In genomic region chr3:187209501-187209900, GRCh38 we compare ENCODE assay signal across 28 cellular contexts. TPM values are rescaled to one million over a fixed set of nuclear protein-coding genes. Genes with fewer than 3 reads are reported as not detected.
DNase-seq lines count a peak whose midpoint lies in the region; FAIRE-seq and TF ChIP-seq lines count a peak whose summit lies in the region.
"Had no signal": no experiment of that assay in that cellular context is flagged by ENCODE, and none has a peak within 500 bp of the region (broad histone marks: within the 10 kb centered on the region; RNA-seq: fewer than 3 reads in every experiment).

No MANE protein-coding gene starts in this region.

- DNase-seq in COLO829 (ENCODE audit: low spot score) (peak; percentile 48), SK-N-MC (ENCODE audit: low read depth, low spot score) (no peak), fibroblast of gingiva (ENCODE audit: low read depth) (peak; percentile 78), superior temporal gyrus (ENCODE audit: extremely low spot score) (peak; percentile 45), UCSD-AML1 (lab: John Stamatoyannopoulos, UW; ENCODE audit: unreplicated experiment) (no peak), GOT3 (lab: John Stamatoyannopoulos, UW) (no peak), GM12892 (ENCODE audit: insufficient read length) (no peak), activated gamma-delta T cell treated with Interleukin-2 at 50 U/mL for 16 hours (no peak)
- DNase-seq: activated gamma-delta T cell; activated T-cell treated with anti-CD3 and anti-CD28 coated beads, Interleukin-2, amount 50 U/mL, for 1 hour; COR-L47; DMS79 treated with DMSO at 0.1 percent for 48 hours; effector memory CD4-positive, alpha-beta T cell; erythroblast; hypothalamus; immature natural killer cell; NCI-H1092 treated with DMSO at 0.1 percent for 48 hours; NCI-H187; NCI-H2171 treated with DMSO at 0.1 percent for 48 hours; NCI-H524; stimulated activated CD4-positive, alpha-beta T cell treated with anti-CD3 and anti-CD28 coated beads, Interleukin-1b, Interleukin-23, amount 100 ng/mL, for 48 hours; upper lobe of left lung had no signal

- no peaks in the 10 kb centered on the region for H3K36me3 ChIP-seq in SK-N-MC (ENCODE audit: insufficient read depth, low read length)
- H3K36me3 ChIP-seq: BLaER1 treated with 17β-estradiol and CSF1 and Interleukin-3, amounts not matched to agents 10 nM and 100 nM; upper lobe of left lung had no signal

- TF ChIP-seq POLR2A in GM12892 (IDR thresholded peaks at IDR 0.05; ENCODE audit: low read depth, low read length) = no peak

- H3K4me3 ChIP-seq in SK-N-MC = no peak overlapping the region
- H3K4me3 ChIP-seq: BLaER1 treated with 17β-estradiol and CSF1 and Interleukin-3, amounts not matched to agents 10 nM and 100 nM; smooth muscle cell; upper lobe of left lung had no signal

- H3K27ac ChIP-seq in SK-N-MC = peak overlapping the region; percentile 79
- H3K27ac ChIP-seq: BLaER1 treated with 17β-estradiol and CSF1 and Interleukin-3, amounts not matched to agents 10 nM and 100 nM; upper lobe of left lung had no signal

- no peak for FAIRE-seq in GM12892 (lab: Jason Lieb, UNC)
- FAIRE-seq: colon, H54 had no signal

- H3K9me3 ChIP-seq in SK-N-MC (ENCODE audit: low read depth, low read length) = no peaks in the 10 kb centered on the region
- H3K9me3 ChIP-seq: upper lobe of left lung had no signal

- no peak overlapping the region for H3K9ac ChIP-seq in SK-N-MC (ENCODE audit: insufficient read length)
- H3K9ac ChIP-seq: BLaER1 treated with 17β-estradiol and CSF1 and Interleukin-3, amounts not matched to agents 10 nM and 100 nM had no signal

RNA-seq across cellular contexts. Expression of gene RTP1, which starts 12.2 kb away (rescaled TPM):
- polyA plus RNA-seq in GM12892 (2012; ENCODE audit: missing spikeins) = not detected
- polyA plus RNA-seq: adipose tissue, IgD-negative memory B cell, immature natural killer cell, smooth muscle cell had no signal

Comparison
In these comparisons a context has a peak if more than half of its experiments do, and no peak if none do; other contexts are left out.
1. DNase-seq: peak in COLO829 (single experiment), fibroblast of gingiva (single experiment) and superior temporal gyrus (single experiment); none in SK-N-MC (single experiment), UCSD-AML1 (single experiment), GOT3 (single experiment), GM12892 (single experiment) and activated gamma-delta T cell treated with Interleukin-2 at 50 U/mL for 16 hours (single experiment).